Comparison of ENCODE assay signal across 1 cellular context in genomic region chr6:30790734-30791383, GRCh38.
TF ChIP-seq lines count a peak whose summit lies in the region.

No MANE protein-coding gene starts in this region.

TF ChIP-seq in HepG2, 621 proteins besides CTCF, POLR2A, EP300 and RAD21:
- no peak for TF ChIP-seq KDM5B (CRISPR knock-in tag; IDR thresholded peaks at IDR 0.05; ENCODE audit: borderline replicate concordance)
- TF ChIP-seq TP53 (CRISPR knock-in tag; conservative IDR thresholded peaks at IDR 0.05) = no peak
- no peak for TF ChIP-seq GTF2F1 (IDR thresholded peaks at IDR 0.05; ENCODE audit: low read length)
- no peak for TF ChIP-seq ZKSCAN5 (CRISPR knock-in tag; IDR thresholded peaks at IDR 0.05)
- no peak for TF ChIP-seq ARID4A (CRISPR knock-in tag; IDR thresholded peaks at IDR 0.05; ENCODE audit: borderline replicate concordance)
- TF ChIP-seq SMAD1 (CRISPR knock-in tag; IDR thresholded peaks at IDR 0.05; ENCODE audit: borderline replicate concordance, low read depth) = no peak
- TF ChIP-seq SOX13 (IDR thresholded peaks at IDR 0.05) = no peak
- TF ChIP-seq SOX13 (CRISPR knock-in tag; conservative IDR thresholded peaks at IDR 0.05 in 1 of 2, IDR thresholded peaks at IDR 0.05 in 1 of 2) = no peak
- no peak for TF ChIP-seq ZNF275 (CRISPR knock-in tag; IDR thresholded peaks at IDR 0.05; ENCODE audit: borderline replicate concordance)
- TF ChIP-seq ZSCAN20 (CRISPR knock-in tag; IDR thresholded peaks at IDR 0.05; ENCODE audit: borderline replicate concordance) = no peak
- TF ChIP-seq MATR3 (CRISPR knock-in tag; IDR thresholded peaks at IDR 0.05) = no peak
- no peak for TF ChIP-seq HOXD1 (CRISPR knock-in tag; IDR thresholded peaks at IDR 0.05)
- TF ChIP-seq RARG (CRISPR knock-in tag; IDR thresholded peaks at IDR 0.05; ENCODE audit: low read depth) = no peak
- TF ChIP-seq, protein P1, sequence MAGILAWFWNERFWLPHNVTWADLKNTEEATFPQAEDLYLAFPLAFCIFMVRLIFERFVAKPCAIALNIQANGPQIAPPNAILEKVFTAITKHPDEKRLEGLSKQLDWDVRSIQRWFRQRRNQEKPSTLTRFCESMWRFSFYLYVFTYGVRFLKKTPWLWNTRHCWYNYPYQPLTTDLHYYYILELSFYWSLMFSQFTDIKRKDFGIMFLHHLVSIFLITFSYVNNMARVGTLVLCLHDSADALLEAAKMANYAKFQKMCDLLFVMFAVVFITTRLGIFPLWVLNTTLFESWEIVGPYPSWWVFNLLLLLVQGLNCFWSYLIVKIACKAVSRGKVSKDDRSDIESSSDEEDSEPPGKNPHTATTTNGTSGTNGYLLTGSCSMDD (CRISPR knock-in tag; IDR thresholded peaks at IDR 0.05) = no peak
- no peak for TF ChIP-seq ZBTB42 (CRISPR knock-in tag; IDR thresholded peaks at IDR 0.05)
- no peak for TF ChIP-seq ZNF800 (CRISPR knock-in tag; IDR thresholded peaks at IDR 0.05)
